1 cellular context compared by ENCODE assay signal in the genomic region with DNA sequence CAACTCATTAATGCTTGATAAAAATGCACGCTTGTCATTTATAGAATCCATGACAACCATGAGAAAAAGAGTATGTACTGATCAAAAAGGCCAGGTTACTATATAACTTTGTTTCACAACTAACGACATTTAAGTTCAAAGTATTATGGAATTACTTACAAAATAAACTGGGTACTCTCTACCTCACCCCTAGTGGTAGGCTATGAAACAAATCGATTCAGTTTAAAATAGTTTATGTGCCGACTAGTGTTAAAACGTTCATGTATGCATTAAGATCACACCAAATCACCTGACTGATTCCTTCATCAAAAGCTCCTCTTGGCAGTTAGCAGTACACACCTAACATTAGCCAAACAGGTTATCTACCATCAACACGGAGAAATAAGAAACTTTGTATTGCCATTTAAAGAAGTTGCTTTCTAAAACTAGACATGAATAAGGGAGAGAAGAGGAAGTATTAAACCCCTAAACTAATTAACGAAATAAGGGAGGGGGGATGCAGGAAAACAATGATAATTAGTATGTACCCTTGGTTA.
TF ChIP-seq lines count a peak whose summit lies in the region.

No MANE protein-coding gene starts in this region.

TF ChIP-seq in H1, 55 proteins besides CTCF, POLR2A, EP300 and RAD21:
- TF ChIP-seq SP4 (IDR thresholded peaks at IDR 0.05; ENCODE audit: low read length) = no peak
- no peak for TF ChIP-seq BRCA1 (IDR thresholded peaks at IDR 0.05; ENCODE audit: low read depth, low read length)
- TF ChIP-seq RFX5 (IDR thresholded peaks at IDR 0.05; ENCODE audit: borderline replicate concordance, low read depth, low read length) = no peak
- TF ChIP-seq POU5F1 (IDR thresholded peaks at IDR 0.05; ENCODE audit: low read depth, low read length) = no peak
- TF ChIP-seq, protein P1, sequence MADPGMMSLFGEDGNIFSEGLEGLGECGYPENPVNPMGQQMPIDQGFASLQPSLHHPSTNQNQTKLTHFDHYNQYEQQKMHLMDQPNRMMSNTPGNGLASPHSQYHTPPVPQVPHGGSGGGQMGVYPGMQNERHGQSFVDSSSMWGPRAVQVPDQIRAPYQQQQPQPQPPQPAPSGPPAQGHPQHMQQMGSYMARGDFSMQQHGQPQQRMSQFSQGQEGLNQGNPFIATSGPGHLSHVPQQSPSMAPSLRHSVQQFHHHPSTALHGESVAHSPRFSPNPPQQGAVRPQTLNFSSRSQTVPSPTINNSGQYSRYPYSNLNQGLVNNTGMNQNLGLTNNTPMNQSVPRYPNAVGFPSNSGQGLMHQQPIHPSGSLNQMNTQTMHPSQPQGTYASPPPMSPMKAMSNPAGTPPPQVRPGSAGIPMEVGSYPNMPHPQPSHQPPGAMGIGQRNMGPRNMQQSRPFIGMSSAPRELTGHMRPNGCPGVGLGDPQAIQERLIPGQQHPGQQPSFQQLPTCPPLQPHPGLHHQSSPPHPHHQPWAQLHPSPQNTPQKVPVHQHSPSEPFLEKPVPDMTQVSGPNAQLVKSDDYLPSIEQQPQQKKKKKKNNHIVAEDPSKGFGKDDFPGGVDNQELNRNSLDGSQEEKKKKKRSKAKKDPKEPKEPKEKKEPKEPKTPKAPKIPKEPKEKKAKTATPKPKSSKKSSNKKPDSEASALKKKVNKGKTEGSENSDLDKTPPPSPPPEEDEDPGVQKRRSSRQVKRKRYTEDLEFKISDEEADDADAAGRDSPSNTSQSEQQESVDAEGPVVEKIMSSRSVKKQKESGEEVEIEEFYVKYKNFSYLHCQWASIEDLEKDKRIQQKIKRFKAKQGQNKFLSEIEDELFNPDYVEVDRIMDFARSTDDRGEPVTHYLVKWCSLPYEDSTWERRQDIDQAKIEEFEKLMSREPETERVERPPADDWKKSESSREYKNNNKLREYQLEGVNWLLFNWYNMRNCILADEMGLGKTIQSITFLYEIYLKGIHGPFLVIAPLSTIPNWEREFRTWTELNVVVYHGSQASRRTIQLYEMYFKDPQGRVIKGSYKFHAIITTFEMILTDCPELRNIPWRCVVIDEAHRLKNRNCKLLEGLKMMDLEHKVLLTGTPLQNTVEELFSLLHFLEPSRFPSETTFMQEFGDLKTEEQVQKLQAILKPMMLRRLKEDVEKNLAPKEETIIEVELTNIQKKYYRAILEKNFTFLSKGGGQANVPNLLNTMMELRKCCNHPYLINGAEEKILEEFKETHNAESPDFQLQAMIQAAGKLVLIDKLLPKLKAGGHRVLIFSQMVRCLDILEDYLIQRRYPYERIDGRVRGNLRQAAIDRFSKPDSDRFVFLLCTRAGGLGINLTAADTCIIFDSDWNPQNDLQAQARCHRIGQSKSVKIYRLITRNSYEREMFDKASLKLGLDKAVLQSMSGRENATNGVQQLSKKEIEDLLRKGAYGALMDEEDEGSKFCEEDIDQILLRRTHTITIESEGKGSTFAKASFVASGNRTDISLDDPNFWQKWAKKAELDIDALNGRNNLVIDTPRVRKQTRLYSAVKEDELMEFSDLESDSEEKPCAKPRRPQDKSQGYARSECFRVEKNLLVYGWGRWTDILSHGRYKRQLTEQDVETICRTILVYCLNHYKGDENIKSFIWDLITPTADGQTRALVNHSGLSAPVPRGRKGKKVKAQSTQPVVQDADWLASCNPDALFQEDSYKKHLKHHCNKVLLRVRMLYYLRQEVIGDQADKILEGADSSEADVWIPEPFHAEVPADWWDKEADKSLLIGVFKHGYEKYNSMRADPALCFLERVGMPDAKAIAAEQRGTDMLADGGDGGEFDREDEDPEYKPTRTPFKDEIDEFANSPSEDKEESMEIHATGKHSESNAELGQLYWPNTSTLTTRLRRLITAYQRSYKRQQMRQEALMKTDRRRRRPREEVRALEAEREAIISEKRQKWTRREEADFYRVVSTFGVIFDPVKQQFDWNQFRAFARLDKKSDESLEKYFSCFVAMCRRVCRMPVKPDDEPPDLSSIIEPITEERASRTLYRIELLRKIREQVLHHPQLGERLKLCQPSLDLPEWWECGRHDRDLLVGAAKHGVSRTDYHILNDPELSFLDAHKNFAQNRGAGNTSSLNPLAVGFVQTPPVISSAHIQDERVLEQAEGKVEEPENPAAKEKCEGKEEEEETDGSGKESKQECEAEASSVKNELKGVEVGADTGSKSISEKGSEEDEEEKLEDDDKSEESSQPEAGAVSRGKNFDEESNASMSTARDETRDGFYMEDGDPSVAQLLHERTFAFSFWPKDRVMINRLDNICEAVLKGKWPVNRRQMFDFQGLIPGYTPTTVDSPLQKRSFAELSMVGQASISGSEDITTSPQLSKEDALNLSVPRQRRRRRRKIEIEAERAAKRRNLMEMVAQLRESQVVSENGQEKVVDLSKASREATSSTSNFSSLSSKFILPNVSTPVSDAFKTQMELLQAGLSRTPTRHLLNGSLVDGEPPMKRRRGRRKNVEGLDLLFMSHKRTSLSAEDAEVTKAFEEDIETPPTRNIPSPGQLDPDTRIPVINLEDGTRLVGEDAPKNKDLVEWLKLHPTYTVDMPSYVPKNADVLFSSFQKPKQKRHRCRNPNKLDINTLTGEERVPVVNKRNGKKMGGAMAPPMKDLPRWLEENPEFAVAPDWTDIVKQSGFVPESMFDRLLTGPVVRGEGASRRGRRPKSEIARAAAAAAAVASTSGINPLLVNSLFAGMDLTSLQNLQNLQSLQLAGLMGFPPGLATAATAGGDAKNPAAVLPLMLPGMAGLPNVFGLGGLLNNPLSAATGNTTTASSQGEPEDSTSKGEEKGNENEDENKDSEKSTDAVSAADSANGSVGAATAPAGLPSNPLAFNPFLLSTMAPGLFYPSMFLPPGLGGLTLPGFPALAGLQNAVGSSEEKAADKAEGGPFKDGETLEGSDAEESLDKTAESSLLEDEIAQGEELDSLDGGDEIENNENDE (IDR thresholded peaks at IDR 0.05; ENCODE audit: insufficient replicate concordance, low read length) = no peak
- TF ChIP-seq SIRT6 (IDR thresholded peaks at IDR 0.05; ENCODE audit: low read length) = no peak
- TF ChIP-seq CTBP2 (IDR thresholded peaks at IDR 0.05; ENCODE audit: borderline replicate concordance, insufficient read depth, insufficient read length, low read length) = no peak
- no peak for TF ChIP-seq KDM1A (IDR thresholded peaks at IDR 0.05; ENCODE audit: borderline replicate concordance, low read length)
- no peak for TF ChIP-seq PHF8 (conservative IDR thresholded peaks at IDR 0.05; ENCODE audit: low read depth, low read length)
- no peak for TF ChIP-seq NANOG (IDR thresholded peaks at IDR 0.05; ENCODE audit: insufficient read depth, low read depth, low read length, poor library complexity, severe bottlenecking)
- no peak for TF ChIP-seq GTF2F1 (IDR thresholded peaks at IDR 0.05; ENCODE audit: borderline replicate concordance, low read depth, low read length)
- TF ChIP-seq BCL11A (IDR thresholded peaks at IDR 0.05; ENCODE audit: low read depth in 2 of 2, low read length in 2 of 2) = no peak
- no peak for TF ChIP-seq TBP (IDR thresholded peaks at IDR 0.05; ENCODE audit: low read depth, low read length)
- no peak for TF ChIP-seq TCF12 (IDR thresholded peaks at IDR 0.05; ENCODE audit: low read depth, low read length)
TF ChIP-seq in H1: peak in this region for 0.
